Comparison of ENCODE assay signal across 14 cellular contexts in the genomic region with DNA sequence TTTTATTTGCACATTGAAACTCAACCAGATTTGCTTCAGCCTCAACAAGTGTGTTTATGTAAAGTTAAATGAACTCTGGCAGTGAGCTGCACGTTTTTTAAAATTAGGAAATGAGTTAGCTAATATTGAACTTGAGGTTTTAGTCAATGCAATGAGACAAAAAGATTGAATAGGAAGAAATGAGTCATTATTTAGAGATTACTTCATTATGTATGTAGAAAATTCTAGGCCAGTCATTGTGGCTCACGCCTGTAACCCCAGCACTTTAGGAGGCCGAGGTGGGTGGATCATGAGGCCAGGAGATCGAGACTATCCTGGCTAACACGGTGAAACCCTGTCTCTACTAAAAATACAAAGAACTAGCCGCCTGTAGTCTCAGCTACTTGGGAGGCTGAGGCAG. TPM values are rescaled to one million over a fixed set of nuclear protein-coding genes. Genes with fewer than 3 reads are reported as not detected.
A peak's percentile ranks its signal among the peaks of the same experiment; 100 is the strongest.
DNase-seq lines count a peak whose midpoint lies in the region; ATAC-seq lines count a peak whose summit lies in the region.
"Had no signal": no experiment of that assay in that cellular context is flagged by ENCODE, and none has a peak within 500 bp of the region (broad histone marks: within the 10 kb centered on the region; RNA-seq: fewer than 3 reads in every experiment).

No MANE protein-coding gene starts in this region.

- no peaks in the 10 kb centered on the region for H3K27me3 ChIP-seq in MG63

- peaks cover 7% of the 10 kb centered on the region for H3K9me3 Mint-ChIP-seq in activated T-cell treated with anti-CD3 and anti-CD28 coated beads, Interleukin-2, amount 50 U/mL, for 4 hours
- peaks cover 4% of the 10 kb centered on the region for H3K9me3 Mint-ChIP-seq in activated T-helper 17 cell treated with anti-CD3 and anti-CD28 coated beads, Interleukin-2, amount 50 U/mL, for 72 hours
- H3K9me3 Mint-ChIP-seq: effector memory CD8-positive, alpha-beta T cell had no signal

- H3K4me3 Mint-ChIP-seq in activated T-cell treated with anti-CD3 and anti-CD28 coated beads, Interleukin-2, amount 50 U/mL, for 4 hours: no peak overlapping the region
- peak overlapping the region; percentile 34 for H3K4me3 Mint-ChIP-seq in activated T-helper 17 cell treated with anti-CD3 and anti-CD28 coated beads, Interleukin-2, amount 50 U/mL, for 72 hours
- H3K4me3 Mint-ChIP-seq: effector memory CD8-positive, alpha-beta T cell had no signal

- peaks cover 29% of the 10 kb centered on the region for H3K4me1 Mint-ChIP-seq in activated T-cell treated with anti-CD3 and anti-CD28 coated beads, Interleukin-2, amount 50 U/mL, for 4 hours (ENCODE audit: low read depth)
- H3K4me1 Mint-ChIP-seq in activated T-helper 17 cell treated with anti-CD3 and anti-CD28 coated beads, Interleukin-2, amount 50 U/mL, for 72 hours: peaks cover 27% of the 10 kb centered on the region

- no peaks in the 10 kb centered on the region for H3K9me3 ChIP-seq in MG63

- H3K36me3 ChIP-seq in MG63: no peaks in the 10 kb centered on the region

- peak overlapping the region; percentile 88 for H3K27ac Mint-ChIP-seq in activated T-helper 17 cell treated with anti-CD3 and anti-CD28 coated beads, Interleukin-2, amount 50 U/mL, for 72 hours

- H3K27me3 Mint-ChIP-seq in activated T-cell treated with anti-CD3 and anti-CD28 coated beads, Interleukin-2, amount 50 U/mL, for 4 hours (ENCODE audit: low read depth): peaks cover 23% of the 10 kb centered on the region
- peaks cover 24% of the 10 kb centered on the region for H3K27me3 Mint-ChIP-seq in activated T-helper 17 cell treated with anti-CD3 and anti-CD28 coated beads, Interleukin-2, amount 50 U/mL, for 72 hours

- ATAC-seq in activated T-cell treated with anti-CD3 and anti-CD28 coated beads, Interleukin-2, amount 50 U/mL, for 4 hours: peak; percentile 31 to 53
- ATAC-seq in activated T-helper 17 cell treated with anti-CD3 and anti-CD28 coated beads, Interleukin-2, amount 50 U/mL, for 72 hours (replicated peaks): peak; percentile 45
- ATAC-seq in HG03135 (IDR thresholded peaks at IDR 0.05; ENCODE audit: unreplicated experiment) (no peak), HG03342 (IDR thresholded peaks at IDR 0.05; ENCODE audit: unreplicated experiment) (no peak)
- ATAC-seq: effector memory CD8-positive, alpha-beta T cell had no signal

- no peaks in the 10 kb centered on the region for H3K36me3 Mint-ChIP-seq in activated T-cell treated with anti-CD3 and anti-CD28 coated beads, Interleukin-2, amount 50 U/mL, for 4 hours (ENCODE audit: insufficient read depth)
- peaks cover 12% of the 10 kb centered on the region for H3K36me3 Mint-ChIP-seq in activated T-helper 17 cell treated with anti-CD3 and anti-CD28 coated beads, Interleukin-2, amount 50 U/mL, for 72 hours (ENCODE audit: low read depth)

- no peak overlapping the region for H3K4me3 ChIP-seq in MG63

- no peak for DNase-seq in activated T-cell treated with anti-CD3 and anti-CD28 coated beads, Interleukin-2, amount 50 U/mL, for 4 hours
- DNase-seq in activated T-cell treated with anti-CD3 and anti-CD28 coated beads for 4 hours (no peak), MG63 (peak; percentile 51), kidney tubule cell (ENCODE audit: low spot score) (peak; percentile 72), NCI-H2029 treated with DMSO at 0.1 percent for 48 hours (lab: John Stamatoyannopoulos, UW) (no peak)
- DNase-seq: activated CD8-positive, alpha-beta memory T cell treated with anti-CD3 and anti-CD28 coated beads for 24 hours; DMS79 treated with DMSO at 0.1 percent for 48 hours; effector memory CD8-positive, alpha-beta T cell; IMR-90; NCI-H146; nucleus accumbens had no signal

RNA-seq across cellular contexts. Expression of a gene that starts 22.8 kb away (rescaled TPM):
- total RNA-seq in activated T-cell treated with anti-CD3 and anti-CD28 coated beads, Interleukin-2, amount 50 U/mL, for 4 hours: 10 to 100 TPM in 1 of 3 donors, 1 to 10 TPM in 2; 4.6 to 13.6 (median 6.6) TPM
- total RNA-seq in MG63 (2014; rRNA removed; shearing (Covaris generic); ENCODE audit: low replicate concordance): 17.2 and 32.7 TPM in 2 replicates
- total RNA-seq in activated T-helper 17 cell treated with anti-CD3 and anti-CD28 coated beads, Interleukin-2, amount 50 U/mL, for 72 hours: 10 to 100 TPM; 41.1 to 53.1 TPM
- total RNA-seq: IMR-90 had no signal

RNA-seq across cellular contexts. Expression of a gene that starts 56.2 kb away (rescaled TPM):
- 100 to 1,000 TPM; 244 to 279 (median 255) TPM for total RNA-seq in activated T-cell treated with anti-CD3 and anti-CD28 coated beads, Interleukin-2, amount 50 U/mL, for 4 hours
- total RNA-seq in MG63 (2014; rRNA removed; shearing (Covaris generic); ENCODE audit: low replicate concordance): not detected in 2 replicates
- total RNA-seq in activated T-helper 17 cell treated with anti-CD3 and anti-CD28 coated beads, Interleukin-2, amount 50 U/mL, for 72 hours: 10 to 100 TPM; 13.5 to 48.5 TPM
- total RNA-seq: IMR-90 had no signal

Comparison
In these comparisons a context has a peak if more than half of its experiments do, and no peak if none do; other contexts are left out.
1. ATAC-seq: peak in activated T-cell treated with anti-CD3 and anti-CD28 coated beads, Interleukin-2, amount 50 U/mL, for 4 hours (2 of 2) and activated T-helper 17 cell treated with anti-CD3 and anti-CD28 coated beads, Interleukin-2, amount 50 U/mL, for 72 hours (single experiment); none in HG03135 (single experiment) and HG03342 (single experiment).
2. DNase-seq: peak in MG63 (single experiment) and kidney tubule cell (single experiment); none in activated T-cell treated with anti-CD3 and anti-CD28 coated beads, Interleukin-2, amount 50 U/mL, for 4 hours (single experiment), activated T-cell treated with anti-CD3 and anti-CD28 coated beads for 4 hours (single experiment) and NCI-H2029 treated with DMSO at 0.1 percent for 48 hours (single experiment).
3. RNA of a gene that starts 56.2 kb away (total RNA-seq): 244 to 279 TPM in activated T-cell treated with anti-CD3 and anti-CD28 coated beads, Interleukin-2, amount 50 U/mL, for 4 hours and 13.5 to 48.5 TPM in activated T-helper 17 cell treated with anti-CD3 and anti-CD28 coated beads, Interleukin-2, amount 50 U/mL, for 72 hours; not detected in MG63; every median in the first group is over 10 times any median in the second.